Comparison of ENCODE assay signal across 23 cellular contexts in the genomic region with DNA sequence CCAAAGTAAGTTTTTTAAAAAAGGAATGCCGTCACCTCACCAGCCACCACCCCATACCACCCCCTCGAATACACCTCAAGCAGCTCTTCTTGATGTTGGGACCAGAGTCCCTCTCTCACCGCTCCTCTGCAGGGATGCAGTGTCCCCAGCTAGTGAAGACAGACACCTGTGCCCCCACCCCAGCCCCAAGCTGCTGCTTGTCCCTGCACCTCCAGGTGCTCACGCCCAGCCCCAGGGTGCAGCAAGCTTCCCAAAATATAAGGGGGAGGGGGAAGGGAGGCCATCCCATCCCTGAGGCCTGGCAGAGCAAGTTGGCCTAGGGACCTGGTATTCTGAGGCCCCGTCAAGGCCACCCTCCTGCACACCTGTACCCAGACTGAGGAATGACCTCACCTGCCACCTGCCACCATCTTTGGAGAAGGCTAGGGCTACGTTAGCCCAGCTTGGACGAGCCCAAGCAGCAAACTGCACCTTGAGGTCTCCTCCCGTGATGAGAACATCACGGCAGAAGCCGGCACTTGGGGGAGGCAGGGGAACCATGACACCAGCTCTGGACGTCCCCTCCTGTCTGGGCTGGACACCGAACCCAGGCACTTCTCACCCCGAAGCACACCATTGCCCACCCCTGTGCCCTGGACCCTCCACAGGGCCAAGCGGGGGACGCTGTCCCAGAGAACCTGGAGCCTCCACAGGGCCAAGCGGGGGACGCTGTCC. TPM values are rescaled to one million over a fixed set of nuclear protein-coding genes. Genes with fewer than 3 reads are reported as not detected.
DNase-seq lines count a peak whose midpoint lies in the region; ATAC-seq and TF ChIP-seq lines count a peak whose summit lies in the region.
"Had no signal": no experiment of that assay in that cellular context is flagged by ENCODE, and none has a peak within 500 bp of the region (broad histone marks: within the 10 kb centered on the region; RNA-seq: fewer than 3 reads in every experiment).

No MANE protein-coding gene starts in this region.

- H3K4me1 Mint-ChIP-seq in neural crest cell (peaks cover 4% of the 10 kb centered on the region), type B pancreatic cell (ENCODE audit: unreplicated experiment) (no peaks in the 10 kb centered on the region)
- H3K4me1 Mint-ChIP-seq: B cell, CD14-positive monocyte had no signal

- H3K27me3 Mint-ChIP-seq in neural crest cell (ENCODE audit: low read depth) (peaks cover 3% of the 10 kb centered on the region), type B pancreatic cell (peaks cover 4% of the 10 kb centered on the region)
- H3K27me3 Mint-ChIP-seq: B cell; CD4-positive, alpha-beta memory T cell; CD4-positive, CD25-positive, alpha-beta regulatory T cell had no signal

- H3K4me1 ChIP-seq in RWPE2 (ENCODE audit: insufficient read depth, poor library complexity, severe bottlenecking), result peaks cover 3% of the 10 kb centered on the region

- no peaks in the 10 kb centered on the region for H3K9me3 Mint-ChIP-seq in neural crest cell
- H3K9me3 Mint-ChIP-seq in type B pancreatic cell, result no peaks in the 10 kb centered on the region
- H3K9me3 Mint-ChIP-seq: CD4-positive, alpha-beta memory T cell; CD8-positive, alpha-beta memory T cell had no signal

- ATAC-seq in RWPE2 (ENCODE audit: low read depth) (no peak), HG03521 (IDR thresholded peaks at IDR 0.05; ENCODE audit: unreplicated experiment) (no peak)
- ATAC-seq: GM12878 had no signal

- TF ChIP-seq CTCF in RWPE2 (IDR thresholded peaks at IDR 0.05; ENCODE audit: poor library complexity, severe bottlenecking), result no peak
- no peak for TF ChIP-seq CTCF in neural crest cell (conservative IDR thresholded peaks at IDR 0.05)
- TF ChIP-seq CTCF in type B pancreatic cell (conservative IDR thresholded peaks at IDR 0.05), result no peak

- H3K4me3 Mint-ChIP-seq in neural crest cell (peak overlapping the region; percentile 24), type B pancreatic cell (no peak overlapping the region)
- H3K4me3 Mint-ChIP-seq: B cell; CD14-positive monocyte; CD4-positive, alpha-beta memory T cell; CD4-positive, CD25-positive, alpha-beta regulatory T cell; CD8-positive, alpha-beta memory T cell had no signal

- no peak overlapping the region for H3K27ac ChIP-seq in RWPE2 (ENCODE audit: poor library complexity, severe bottlenecking)

- peak; percentile 79 for DNase-seq in RWPE2 (ENCODE audit: low spot score)
- DNase-seq in neural crest cell (ENCODE audit: low read depth, low spot score), result no peak
- peak; percentile 64 for DNase-seq in type B pancreatic cell (ENCODE audit: extremely low spot score, unreplicated experiment)
- DNase-seq in Ammon's horn (ENCODE audit: low spot score), result no peak
- DNase-seq in NCI-H128 (lab: John Stamatoyannopoulos, UW; ENCODE audit: unreplicated experiment), result no peak
- DNase-seq: 8988T; ACHN; C1 segment of cervical spinal cord; CD4-positive, alpha-beta memory T cell; CD4-positive, CD25-positive, alpha-beta regulatory T cell; COR-L47; DMS 273 treated with DMSO at 0.1 percent for 48 hours; DMS153; DMS53; DMS79; EL; GDM1 had no signal

- H3K36me3 ChIP-seq in RWPE2 (ENCODE audit: low read depth), result peaks cover 10% of the 10 kb centered on the region

- H3K36me3 Mint-ChIP-seq in neural crest cell (ENCODE audit: low read depth) (no peaks in the 10 kb centered on the region), type B pancreatic cell (peaks cover 7% of the 10 kb centered on the region)

- no peak overlapping the region for H3K4me3 ChIP-seq in RWPE2 (ENCODE audit: severe bottlenecking)
- H3K4me3 ChIP-seq: GM12878 had no signal

- H3K27ac Mint-ChIP-seq in neural crest cell (ENCODE audit: unreplicated experiment) (no peak overlapping the region), type B pancreatic cell (no peak overlapping the region)
- H3K27ac Mint-ChIP-seq: B cell; CD14-positive monocyte; CD4-positive, CD25-positive, alpha-beta regulatory T cell had no signal

- H3K9me3 ChIP-seq in RWPE2 (ENCODE audit: severe bottlenecking), result no peaks in the 10 kb centered on the region

- no peaks in the 10 kb centered on the region for H3K27me3 ChIP-seq in RWPE2 (ENCODE audit: insufficient read depth, poor library complexity, severe bottlenecking)

RNA-seq across cellular contexts. Expression of a gene that starts 25.9 kb away (rescaled TPM):
- 59.0 and 59.4 TPM in 2 replicates for total RNA-seq in neural crest cell
- 50.4 and 55.6 TPM in 2 replicates for total RNA-seq in type B pancreatic cell (ENCODE audit: low replicate concordance)

RNA-seq across cellular contexts. Expression of a gene that starts 45.7 kb away (rescaled TPM):
- total RNA-seq in neural crest cell, result 6.1 and 6.9 TPM in 2 replicates
- 1.2 TPM in 1 of 2 replicates, not detected in the other for total RNA-seq in type B pancreatic cell (ENCODE audit: low replicate concordance)
- total RNA-seq: A673; B cell; CD4-positive, alpha-beta memory T cell; CD4-positive, CD25-positive, alpha-beta regulatory T cell; CD8-positive, alpha-beta memory T cell; GM12878 had no signal

Comparison
In these comparisons a context has a peak if more than half of its experiments do, and no peak if none do; other contexts are left out.
1. DNase-seq: peak in RWPE2 (single experiment) and type B pancreatic cell (single experiment); none in neural crest cell (single experiment), Ammon's horn (single experiment) and NCI-H128 (single experiment).